Comparison of ENCODE assay signal across 19 cellular contexts in the genomic region with DNA sequence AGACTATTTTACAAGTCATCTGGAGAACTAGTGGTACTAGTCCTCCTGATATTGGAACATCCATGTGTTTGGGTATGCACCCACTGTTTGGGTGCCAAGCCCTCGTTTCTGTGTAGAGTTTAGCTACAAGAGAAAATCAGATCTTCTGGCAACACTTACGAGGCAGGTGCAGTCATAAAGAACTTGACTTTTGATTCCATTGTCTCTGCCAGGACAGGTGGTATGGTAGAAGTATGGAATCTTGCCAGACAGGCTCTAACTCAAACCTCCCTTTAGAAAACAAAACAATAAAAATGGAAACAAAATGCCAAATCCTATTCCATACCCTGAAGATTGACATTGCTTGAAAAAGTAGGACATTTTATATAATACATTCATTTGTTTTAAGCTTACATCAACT. TPM values are rescaled to one million over a fixed set of nuclear protein-coding genes. Genes with fewer than 3 reads are reported as not detected.
DNase-seq lines count a peak whose midpoint lies in the region; ATAC-seq and TF ChIP-seq lines count a peak whose summit lies in the region.
"Had no signal": no experiment of that assay in that cellular context is flagged by ENCODE, and none has a peak within 500 bp of the region (broad histone marks: within the 10 kb centered on the region; RNA-seq: fewer than 3 reads in every experiment).

No MANE protein-coding gene starts in this region.

- no peaks in the 10 kb centered on the region for H3K9me3 Mint-ChIP-seq in activated naive CD4-positive, alpha-beta T cell treated with anti-CD3 and anti-CD28 coated beads for 36 hours
- H3K9me3 Mint-ChIP-seq: activated naive CD4-positive, alpha-beta T cell treated with anti-CD3 and anti-CD28 coated beads, Interleukin-2, amount 10 ng/mL, durations not matched to agents 7 days and 5 days; neural crest cell had no signal

- H3K27ac ChIP-seq in colonic mucosa (peak overlapping the region; percentile 25), Karpas-422 (ENCODE audit: low read length) (no peak overlapping the region)

- no peaks in the 10 kb centered on the region for H3K36me3 Mint-ChIP-seq in activated naive CD4-positive, alpha-beta T cell treated with anti-CD3 and anti-CD28 coated beads for 36 hours (ENCODE audit: low read depth)
- H3K36me3 Mint-ChIP-seq: activated naive CD4-positive, alpha-beta T cell treated with anti-CD3 and anti-CD28 coated beads, Interleukin-2, amount 10 ng/mL, durations not matched to agents 7 days and 5 days had no signal

- no peaks in the 10 kb centered on the region for H4K20me1 ChIP-seq in Karpas-422 (ENCODE audit: insufficient read depth, low read depth, low read length)

- no peaks in the 10 kb centered on the region for H3K27me3 Mint-ChIP-seq in activated naive CD4-positive, alpha-beta T cell treated with anti-CD3 and anti-CD28 coated beads for 36 hours (ENCODE audit: low read depth)
- H3K27me3 Mint-ChIP-seq: progenitor cell of endocrine pancreas had no signal

- DNase-seq in NCI-H2196 (lab: John Stamatoyannopoulos, UW; ENCODE audit: unreplicated experiment) = peak; percentile 55
- no peak for DNase-seq in NCI-H2196 treated with DMSO at 0.1 percent for 48 hours (lab: John Stamatoyannopoulos, UW; ENCODE audit: unreplicated experiment)
- peak; percentile 49 for DNase-seq in NCI-H510A (lab: John Stamatoyannopoulos, UW)
- peak; percentile 66 for DNase-seq in colonic mucosa
- DNase-seq in activated naive CD4-positive, alpha-beta T cell treated with anti-CD3 and anti-CD28 coated beads for 36 hours = no peak
- DNase-seq in Karpas-422 = no peak
- DNase-seq: 8988T; activated CD4-positive, alpha-beta T cell treated with anti-CD3 and anti-CD28 coated beads, Interleukin-2, amount 50 U/mL, for 4 hours; activated naive CD4-positive, alpha-beta T cell treated with anti-CD3 and anti-CD28 coated beads, Interleukin-2, amount 10 ng/mL, durations not matched to agents 7 days and 5 days; DMS 273 treated with DMSO at 0.1 percent for 48 hours; kidney glomerular epithelial cell; NCI-H1930; stimulated activated CD8-positive, alpha-beta memory T cell treated with anti-CD3 and anti-CD28 coated beads, Interleukin-4, amount 100 ng/mL, for 48 hours had no signal

- H3K9me3 ChIP-seq in colonic mucosa (no peaks in the 10 kb centered on the region), Karpas-422 (ENCODE audit: low read length) (no peaks in the 10 kb centered on the region)

- intact Hi-C loops in colonic mucosa (cut with DNase I) = no loop called here
- intact Hi-C loops in activated naive CD4-positive, alpha-beta T cell treated with anti-CD3 and anti-CD28 coated beads for 36 hours (cut with micrococcal nuclease) = no loop called here

- no peaks in the 10 kb centered on the region for H3K36me3 ChIP-seq in colonic mucosa
- H3K36me3 ChIP-seq in Karpas-422 (ENCODE audit: insufficient read depth, low read length) = no peaks in the 10 kb centered on the region

- TF ChIP-seq CTCF in colonic mucosa (IDR thresholded peaks at IDR 0.05) = no peak

- no peaks in the 10 kb centered on the region for H3K79me2 ChIP-seq in Karpas-422 (ENCODE audit: low read length)

- peaks cover 4% of the 10 kb centered on the region for H3K4me1 Mint-ChIP-seq in activated naive CD4-positive, alpha-beta T cell treated with anti-CD3 and anti-CD28 coated beads for 36 hours (ENCODE audit: low read depth)

- no peak overlapping the region for H3K4me3 Mint-ChIP-seq in activated naive CD4-positive, alpha-beta T cell treated with anti-CD3 and anti-CD28 coated beads for 36 hours
- H3K4me3 Mint-ChIP-seq: activated naive CD4-positive, alpha-beta T cell treated with anti-CD3 and anti-CD28 coated beads, Interleukin-2, amount 10 ng/mL, durations not matched to agents 7 days and 5 days; neural crest cell had no signal

- H3K4me3 ChIP-seq in colonic mucosa (no peak overlapping the region), Karpas-422 (ENCODE audit: low read length) (no peak overlapping the region)
- H3K4me3 ChIP-seq: skin epidermis had no signal

- CTCF ChIA-PET in activated naive CD4-positive, alpha-beta T cell treated with anti-CD3 and anti-CD28 coated beads for 36 hours (lab: Charles Lee) = no interaction called here

- no peaks in the 10 kb centered on the region for H3K9me2 ChIP-seq in Karpas-422 (replicated peaks; ENCODE audit: insufficient read depth, low read length)

- no peak overlapping the region for H2AFZ ChIP-seq in Karpas-422 (ENCODE audit: low read length)

- H3K4me2 ChIP-seq in Karpas-422 (ENCODE audit: low read depth, low read length, poor library complexity, severe bottlenecking) = no peak overlapping the region

- H3K9ac ChIP-seq in colonic mucosa (ENCODE audit: low read depth in 2 of 2, low read length in 2 of 2) = peak overlapping the region in 1 of 2 donors; percentile 30
- no peak overlapping the region for H3K9ac ChIP-seq in Karpas-422 (ENCODE audit: low read length)

- H3K27me3 ChIP-seq in colonic mucosa (no peaks in the 10 kb centered on the region), Karpas-422 (ENCODE audit: low read length) (no peaks in the 10 kb centered on the region)

- H3K4me1 ChIP-seq in colonic mucosa (peaks cover 11% of the 10 kb centered on the region), Karpas-422 (ENCODE audit: low read length) (no peaks in the 10 kb centered on the region)

- ATAC-seq in HG03025 (IDR thresholded peaks at IDR 0.05; ENCODE audit: low FRiP score, unreplicated experiment) (no peak), GM19463 (IDR thresholded peaks at IDR 0.05; ENCODE audit: unreplicated experiment) (no peak)

- H3K27ac Mint-ChIP-seq in activated naive CD4-positive, alpha-beta T cell treated with anti-CD3 and anti-CD28 coated beads for 36 hours = no peak overlapping the region
- H3K27ac Mint-ChIP-seq: activated naive CD4-positive, alpha-beta T cell treated with anti-CD3 and anti-CD28 coated beads, Interleukin-2, amount 10 ng/mL, durations not matched to agents 7 days and 5 days had no signal

RNA-seq across cellular contexts. Expression of gene RNF43, which starts 16.0 kb away (rescaled TPM):
- 10 to 100 TPM; 38.5 to 51.2 TPM for total RNA-seq in colonic mucosa
- under 1 TPM; 0.38 to 0.91 TPM for total RNA-seq in activated naive CD4-positive, alpha-beta T cell treated with anti-CD3 and anti-CD28 coated beads for 36 hours
- not detected in 2 replicates for total RNA-seq in Karpas-422 (2014; rRNA removed; shearing (Covaris generic); ENCODE audit: low replicate concordance)
- total RNA-seq: mesenteric fat pad had no signal

RNA-seq across cellular contexts. Expression of gene SUPT4H1, which starts 49.3 kb away (rescaled TPM):
- 10 to 100 TPM; 68.7 to 75.3 TPM for total RNA-seq in colonic mucosa
- 10 to 100 TPM; 76.6 to 76.9 TPM for total RNA-seq in activated naive CD4-positive, alpha-beta T cell treated with anti-CD3 and anti-CD28 coated beads for 36 hours
- total RNA-seq in Karpas-422 (2014; rRNA removed; shearing (Covaris generic); ENCODE audit: low replicate concordance) = 50.2 and 64.7 TPM in 2 replicates

Comparison
In these comparisons a context has a peak if more than half of its experiments do, and no peak if none do; other contexts are left out.
1. DNase-seq: peak in NCI-H2196 (single experiment), NCI-H510A (single experiment) and colonic mucosa (single experiment); none in NCI-H2196 treated with DMSO at 0.1 percent for 48 hours (single experiment), activated naive CD4-positive, alpha-beta T cell treated with anti-CD3 and anti-CD28 coated beads for 36 hours (single experiment) and Karpas-422 (single experiment).
2. RNA of gene RNF43, which starts 16.0 kb away (total RNA-seq): 38.5 to 51.2 TPM in colonic mucosa; 0.38 to 0.91 TPM in activated naive CD4-positive, alpha-beta T cell treated with anti-CD3 and anti-CD28 coated beads for 36 hours and not detected in Karpas-422; every median in the first group is over 10 times any median in the second.